ENCODE assay signal across 20 cellular contexts in genomic region chr5:116300016-116300601, GRCh38.
"Had no signal": no experiment of that assay in that cellular context is flagged by ENCODE, and none has a peak within 500 bp of the region (broad histone marks: within the 10 kb centered on the region; RNA-seq: fewer than 3 reads in every experiment).

No MANE protein-coding gene starts in this region.

- H2AFZ ChIP-seq: hepatocyte had no signal

- H3K4me1 ChIP-seq: left ventricle myocardium inferior, pancreas, psoas muscle, right atrium auricular region, tibial nerve had no signal

- H3K27me3 ChIP-seq: hepatocyte, pancreas, right atrium auricular region, tibial nerve had no signal

- H3K9me3 ChIP-seq: pancreas had no signal

- DNase-seq: activated CD4-positive, alpha-beta memory T cell treated with anti-CD3 and anti-CD28 coated beads, Interleukin-2, amount 10 ng/mL, durations not matched to agents 7 days and 5 days; activated CD4-positive, alpha-beta T cell treated with anti-CD3 and anti-CD28 coated beads, Interleukin-2, amount 10 ng/mL, durations not matched to agents 24 days and 14 days; activated effector memory CD4-positive, alpha-beta T cell treated with anti-CD3 and anti-CD28 coated beads, Interleukin-2, amount 50 U/mL, for 16 hours; activated naive CD4-positive, alpha-beta T cell treated with anti-CD3 and anti-CD28 coated beads, Interleukin-2, amount 10 ng/mL, durations not matched to agents 7 days and 5 days; activated T-cell treated with anti-CD3 and anti-CD28 coated beads, Interleukin-2, amount 50 U/mL, for 72 hours; cerebellar nuclear complex; glutamatergic neuron; immature natural killer cell; left ventricle myocardium inferior; pancreas; psoas muscle; stimulated activated CD4-positive, alpha-beta T cell treated with anti-CD3 and anti-CD28 coated beads, Interleukin-2, amount 100 ng/mL, for 24 hours; stimulated activated naive CD8-positive, alpha-beta T cell treated with anti-CD3 and anti-CD28 coated beads, Interleukin-15, amount 100 ng/mL, for 72 hours had no signal

- H3K27ac ChIP-seq: hepatocyte, left ventricle myocardium inferior, pancreas, psoas muscle, right atrium auricular region, tibial nerve, VCaP had no signal

- H3K4me2 ChIP-seq: hepatocyte had no signal

- ATAC-seq: activated CD4-positive, CD25-positive, alpha-beta regulatory T cell treated with anti-CD3 and anti-CD28 coated beads, Interleukin-2, amount 50 U/mL, for 24 hours; activated T-cell treated with anti-CD3 and anti-CD28 coated beads, Interleukin-2, amount 50 U/mL, for 72 hours; natural killer cell treated with Interleukin-12 subunit alpha and Interleukin-12 subunit beta and Interleukin-15 and Interleukin-18, amount 100 ng/mL, for 72 hours; pancreas; psoas muscle; stimulated activated effector memory CD8-positive, alpha-beta T cell treated with anti-CD3 and anti-CD28 coated beads, Interleukin-12 subunit alpha, Interleukin-12 subunit beta, amount 100 ng/mL, for 72 hours; stimulated activated naive CD8-positive, alpha-beta T cell treated with anti-CD3 and anti-CD28 coated beads, Interleukin-15, amount 100 ng/mL, for 72 hours had no signal

- H3K4me3 ChIP-seq: hepatocyte, left ventricle myocardium inferior, pancreas, psoas muscle, right atrium auricular region, tibial nerve had no signal
